Comparison of ENCODE assay signal across 1 cellular context in genomic region chr21:36700961-36701911, GRCh38.
TF ChIP-seq lines count a peak whose summit lies in the region.

No MANE protein-coding gene starts in this region.

TF ChIP-seq in H1, 55 proteins besides CTCF, POLR2A, EP300 and RAD21 (continued from another document):
- peak; percentile 95 for TF ChIP-seq EZH2 (IDR thresholded peaks at IDR 0.05; ENCODE audit: low read depth, low read length, severe bottlenecking)
- TF ChIP-seq SUZ12 (IDR thresholded peaks at IDR 0.05; ENCODE audit: low read length) = peak; percentile 92
- no peak for TF ChIP-seq SIRT6 (IDR thresholded peaks at IDR 0.05; ENCODE audit: low read length)
